Comparison of ENCODE assay signal across 22 cellular contexts in the genomic region with DNA sequence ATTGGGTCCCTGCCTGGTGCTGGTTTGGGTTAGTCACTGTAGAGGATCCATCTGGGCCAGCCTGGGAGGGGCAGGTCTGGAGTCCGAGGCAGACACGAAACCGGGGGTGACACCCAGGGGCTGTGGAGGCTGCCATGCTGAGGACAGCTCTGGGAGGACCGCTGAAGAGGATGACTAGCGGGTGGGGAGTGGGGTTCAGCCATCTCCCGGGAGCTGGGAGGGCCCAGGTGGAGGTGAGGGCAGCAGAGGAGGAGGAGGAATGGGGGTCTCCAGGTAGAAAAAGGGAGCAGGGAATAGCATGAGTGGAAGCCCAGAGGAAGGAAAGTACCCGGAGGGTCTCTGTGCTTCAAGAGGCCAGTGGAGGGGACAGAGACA. TPM values are rescaled to one million over a fixed set of nuclear protein-coding genes. Genes with fewer than 3 reads are reported as not detected.
DNase-seq lines count a peak whose midpoint lies in the region; ATAC-seq, FAIRE-seq and TF ChIP-seq lines count a peak whose summit lies in the region.
"Had no signal": no experiment of that assay in that cellular context is flagged by ENCODE, and none has a peak within 500 bp of the region (broad histone marks: within the 10 kb centered on the region; RNA-seq: fewer than 3 reads in every experiment).

No MANE protein-coding gene starts in this region.

- no peak for TF ChIP-seq CTCF in natural killer cell (IDR thresholded peaks at IDR 0.05)
- TF ChIP-seq CTCF in kidney (IDR thresholded peaks at IDR 0.05; ENCODE audit: borderline replicate concordance, extremely low read depth, insufficient read depth) = no peak
- no peak for TF ChIP-seq CTCF in GM13976 (IDR thresholded peaks at IDR 0.05; ENCODE audit: borderline replicate concordance, control extremely low read depth, extremely low read depth, insufficient read depth, missing control alignments)

- no peak overlapping the region for H4K91ac ChIP-seq in neuronal stem cell (ENCODE audit: low read depth, low read length, poor library complexity)

- H2BK120ac ChIP-seq in neuronal stem cell (ENCODE audit: low read depth, low read length) = no peak overlapping the region

- no peak overlapping the region for H3K27ac Mint-ChIP-seq in natural killer cell treated with Interleukin-12 subunit alpha and Interleukin-12 subunit beta and Interleukin-15 and Interleukin-18, amount 100 ng/mL, for 72 hours
- no peak overlapping the region for H3K27ac Mint-ChIP-seq in natural killer cell
- H3K27ac Mint-ChIP-seq: HFFc6 had no signal

- H3K4ac ChIP-seq in neuronal stem cell (ENCODE audit: low read length) = no peak overlapping the region

- H3K9me3 ChIP-seq in kidney (ENCODE audit: control insufficient read depth in 1 of 2, low read length in 2 of 2) (peaks cover 0 to 7% of the 10 kb centered on the region in 2 donors), neuronal stem cell (replicated peaks in 1 of 2; ENCODE audit: control insufficient read depth in 2 of 2, insufficient read depth in 1 of 2, low read depth in 1 of 2, low read length in 2 of 2) (peaks cover 9 to 11% of the 10 kb centered on the region in 2 donors)
- H3K9me3 ChIP-seq: HAP-1 had no signal

- H3K27ac ChIP-seq in kidney (ENCODE audit: low read depth in 2 of 2, low read length in 2 of 2) = no peak overlapping the region
- no peak overlapping the region for H3K27ac ChIP-seq in neuronal stem cell (replicated peaks; ENCODE audit: low read length)

- H3K79me1 ChIP-seq in neuronal stem cell (ENCODE audit: low read depth, low read length) = peaks cover 8% of the 10 kb centered on the region

- no peak overlapping the region for H3K4me3 Mint-ChIP-seq in natural killer cell treated with Interleukin-12 subunit alpha and Interleukin-12 subunit beta and Interleukin-15 and Interleukin-18, amount 100 ng/mL, for 72 hours
- no peak overlapping the region for H3K4me3 Mint-ChIP-seq in natural killer cell
- H3K4me3 Mint-ChIP-seq: CD4-positive, alpha-beta memory T cell; HFFc6 had no signal

- no peak overlapping the region for H3K14ac ChIP-seq in neuronal stem cell (ENCODE audit: low read length)

- H4K8ac ChIP-seq in neuronal stem cell (ENCODE audit: low read depth, low read length) = no peak overlapping the region

- no peak overlapping the region for H2AK5ac ChIP-seq in neuronal stem cell (ENCODE audit: low read depth, low read length)

- no peak overlapping the region for H3K18ac ChIP-seq in neuronal stem cell (ENCODE audit: low read length)

- H3K4me3 ChIP-seq in kidney (ENCODE audit: low read length in 2 of 2) (no peak overlapping the region), neuronal stem cell (ENCODE audit: low read length in 2 of 2) (no peak overlapping the region)
- H3K4me3 ChIP-seq: HAP-1 had no signal

- H3K4me2 ChIP-seq in neuronal stem cell (ENCODE audit: insufficient read depth, low read length, poor library complexity, severe bottlenecking) = no peak overlapping the region

- no peak for ATAC-seq in natural killer cell treated with Interleukin-12 subunit alpha and Interleukin-12 subunit beta and Interleukin-15 and Interleukin-18, amount 100 ng/mL, for 72 hours
- ATAC-seq in natural killer cell = no peak

- no peak overlapping the region for H2BK15ac ChIP-seq in neuronal stem cell (ENCODE audit: low read length)

- H3K27me3 Mint-ChIP-seq in natural killer cell treated with Interleukin-12 subunit alpha and Interleukin-12 subunit beta and Interleukin-15 and Interleukin-18, amount 100 ng/mL, for 72 hours = peaks cover 25 to 33% of the 10 kb centered on the region in 2 donors
- H3K27me3 Mint-ChIP-seq in natural killer cell (ENCODE audit: low read depth in 2 of 2) = peaks cover 19 to 51% of the 10 kb centered on the region in 2 donors

- intact Hi-C loops in natural killer cell (cut with micrococcal nuclease) = no loop called here
- intact Hi-C loops in kidney (cut with DNase I) = no loop called here

- H3K23ac ChIP-seq in neuronal stem cell (ENCODE audit: low read depth, low read length, poor library complexity) = no peak overlapping the region

- H2BK5ac ChIP-seq in neuronal stem cell (ENCODE audit: low read length) = no peak overlapping the region

- H3K4me1 Mint-ChIP-seq in natural killer cell treated with Interleukin-12 subunit alpha and Interleukin-12 subunit beta and Interleukin-15 and Interleukin-18, amount 100 ng/mL, for 72 hours (ENCODE audit: low read depth in 2 of 2) = peaks cover 0 to 7% of the 10 kb centered on the region in 2 donors
- no peaks in the 10 kb centered on the region for H3K4me1 Mint-ChIP-seq in natural killer cell

- no peaks in the 10 kb centered on the region for H3K9me3 Mint-ChIP-seq in natural killer cell treated with Interleukin-12 subunit alpha and Interleukin-12 subunit beta and Interleukin-15 and Interleukin-18, amount 100 ng/mL, for 72 hours
- H3K9me3 Mint-ChIP-seq in natural killer cell = no peaks in the 10 kb centered on the region

- WGBS in neuronal stem cell (ENCODE audit: extremely low coverage in 2 of 2, insufficient read length in 2 of 2, insufficient replicate concordance in 1 of 2), 2 donors = no CpG with 5 or more reads among the region's 7 CpGs

- H3K4me1 ChIP-seq in kidney (ENCODE audit: control insufficient read depth in 1 of 2, insufficient read depth in 1 of 2, low read depth in 1 of 2, low read length in 2 of 2) (no peaks in the 10 kb centered on the region), neuronal stem cell (ENCODE audit: control insufficient read depth in 2 of 2, insufficient read depth in 1 of 2, low read depth in 1 of 2, low read length in 2 of 2) (peaks cover 2 to 4% of the 10 kb centered on the region in 2 donors)
- H3K4me1 ChIP-seq: HAP-1 had no signal

- no peak overlapping the region for H3K9ac ChIP-seq in kidney (ENCODE audit: low read length in 2 of 2)
- peak overlapping the region; percentile 35 for H3K9ac ChIP-seq in neuronal stem cell (ENCODE audit: low read depth, low read length, poor library complexity)

- no peak overlapping the region for H2BK12ac ChIP-seq in neuronal stem cell (ENCODE audit: low read length)

- FAIRE-seq in kidney (lab: Jason Lieb, UNC) = no peak
- FAIRE-seq: GM12891, H54 had no signal

- no peak overlapping the region for H2AFZ ChIP-seq in neuronal stem cell (ENCODE audit: low read length)

- in situ Hi-C loops in GM13976 (cut with MboI; ENCODE audit: low sequenced_read_pairs, unreplicated experiment) = no loop called here

- peak; percentile 54 for DNase-seq in natural killer cell treated with Interleukin-12 subunit alpha and Interleukin-12 subunit beta and Interleukin-15 and Interleukin-18, amount 100 ng/mL, for 72 hours (ENCODE audit: low spot score)
- DNase-seq in natural killer cell (no peak), kidney (peak; percentile 51), neuronal stem cell (ENCODE audit: low spot score) (no peak), GM13976 (ENCODE audit: low spot score) (no peak), NCI-H128 (lab: John Stamatoyannopoulos, UW; ENCODE audit: unreplicated experiment) (no peak), kidney glomerular epithelial cell (lab: John Stamatoyannopoulos, UW) (no peak)
- DNase-seq: 8988T; CD4-positive, alpha-beta memory T cell; COR-L47; DMS53; DMS79 treated with DMSO at 0.1 percent for 48 hours; GF-D8; GOT3; HFFc6 had no signal

- no peaks in the 10 kb centered on the region for H3K36me3 ChIP-seq in kidney (ENCODE audit: control insufficient read depth in 1 of 2, insufficient read depth in 2 of 2, low read length in 2 of 2)
- no peaks in the 10 kb centered on the region for H3K36me3 ChIP-seq in neuronal stem cell (replicated peaks in 1 of 2; ENCODE audit: control insufficient read depth in 2 of 2, insufficient read depth in 2 of 2, low read length in 2 of 2)
- H3K36me3 ChIP-seq: HAP-1 had no signal

- H3K27me3 ChIP-seq in neuronal stem cell (ENCODE audit: control insufficient read depth in 3 of 3, insufficient read depth in 3 of 3, low read depth in 1 of 3, low read length in 3 of 3) = peaks cover 18 to 40% (median 38%) of the 10 kb centered on the region in 3 experiments

- no peaks in the 10 kb centered on the region for H3K36me3 Mint-ChIP-seq in natural killer cell treated with Interleukin-12 subunit alpha and Interleukin-12 subunit beta and Interleukin-15 and Interleukin-18, amount 100 ng/mL, for 72 hours
- no peaks in the 10 kb centered on the region for H3K36me3 Mint-ChIP-seq in natural killer cell
- H3K36me3 Mint-ChIP-seq: CD4-positive, alpha-beta memory T cell had no signal

RNA-seq across cellular contexts. Expression of gene DIO3, which starts 4.0 kb away (rescaled TPM):
- total RNA-seq in natural killer cell treated with Interleukin-12 subunit alpha and Interleukin-12 subunit beta and Interleukin-15 and Interleukin-18, amount 100 ng/mL, for 72 hours = not detected
- not detected for total RNA-seq in natural killer cell
- total RNA-seq in kidney = 0.94 TPM
- polyA plus RNA-seq in kidney (ENCODE audit: insufficient read depth, low read depth, low replicate concordance) = 0.17 TPM
- 8.3 TPM for polyA plus RNA-seq in neuronal stem cell (2013, experiment 1 of 2)
- 7.9 TPM for polyA plus RNA-seq in neuronal stem cell (2013, experiment 2 of 2)
- total RNA-seq: A673; CD4-positive, alpha-beta memory T cell; Daoy; G401; HFFc6 had no signal
- polyA plus RNA-seq: BJ; CD4-positive, alpha-beta memory T cell had no signal

Comparison
In these comparisons a context has a peak if more than half of its experiments do, and no peak if none do; other contexts are left out.
1. DNase-seq: peak in natural killer cell treated with Interleukin-12 subunit alpha and Interleukin-12 subunit beta and Interleukin-15 and Interleukin-18, amount 100 ng/mL, for 72 hours (single experiment) and kidney (single experiment); none in natural killer cell (single experiment), neuronal stem cell (single experiment), GM13976 (single experiment), NCI-H128 (single experiment) and kidney glomerular epithelial cell (single experiment).